In genomic region chr10:75507469-75507868, GRCh38 we compare ENCODE assay signal across 2 cellular contexts.
TF ChIP-seq lines count a peak whose summit lies in the region.

No MANE protein-coding gene starts in this region.

TF ChIP-seq in liver, 16 proteins besides CTCF, POLR2A, EP300 and RAD21 (continued from another document):
- TF ChIP-seq MAX (IDR thresholded peaks at IDR 0.05) (no peak), JUND (IDR thresholded peaks at IDR 0.05) (no peak), FOXA2 (IDR thresholded peaks at IDR 0.05) (no peak)
TF ChIP-seq in liver: peak in this region for 0.

TF ChIP-seq in HepG2, 621 proteins besides CTCF, POLR2A, EP300 and RAD21 (continued from another document):
- TF ChIP-seq ZNF562 (CRISPR knock-in tag; IDR thresholded peaks at IDR 0.05; ENCODE audit: borderline replicate concordance), result no peak
- no peak for TF ChIP-seq PAWR (CRISPR knock-in tag; IDR thresholded peaks at IDR 0.05; ENCODE audit: borderline replicate concordance)
- TF ChIP-seq ZNF34 (CRISPR knock-in tag; IDR thresholded peaks at IDR 0.05; ENCODE audit: borderline replicate concordance), result no peak
- TF ChIP-seq ZNF232 (CRISPR knock-in tag; IDR thresholded peaks at IDR 0.05; ENCODE audit: borderline replicate concordance), result no peak
- no peak for TF ChIP-seq TAF1 (CRISPR knock-in tag; IDR thresholded peaks at IDR 0.05)
- TF ChIP-seq ZNF597 (CRISPR knock-in tag; IDR thresholded peaks at IDR 0.05), result no peak
- no peak for TF ChIP-seq SP4 (CRISPR knock-in tag; IDR thresholded peaks at IDR 0.05)
- TF ChIP-seq ZKSCAN5 (CRISPR knock-in tag; IDR thresholded peaks at IDR 0.05), result no peak
- TF ChIP-seq POLR2AphosphoS5 (IDR thresholded peaks at IDR 0.05; ENCODE audit: low read depth, low read length), result no peak
- no peak for TF ChIP-seq PCBP2 (optimal IDR thresholded peaks at IDR 0.05; ENCODE audit: low read depth, low read length, poor library complexity, severe bottlenecking)
